Comparison of ENCODE assay signal across 13 cellular contexts in the genomic region with DNA sequence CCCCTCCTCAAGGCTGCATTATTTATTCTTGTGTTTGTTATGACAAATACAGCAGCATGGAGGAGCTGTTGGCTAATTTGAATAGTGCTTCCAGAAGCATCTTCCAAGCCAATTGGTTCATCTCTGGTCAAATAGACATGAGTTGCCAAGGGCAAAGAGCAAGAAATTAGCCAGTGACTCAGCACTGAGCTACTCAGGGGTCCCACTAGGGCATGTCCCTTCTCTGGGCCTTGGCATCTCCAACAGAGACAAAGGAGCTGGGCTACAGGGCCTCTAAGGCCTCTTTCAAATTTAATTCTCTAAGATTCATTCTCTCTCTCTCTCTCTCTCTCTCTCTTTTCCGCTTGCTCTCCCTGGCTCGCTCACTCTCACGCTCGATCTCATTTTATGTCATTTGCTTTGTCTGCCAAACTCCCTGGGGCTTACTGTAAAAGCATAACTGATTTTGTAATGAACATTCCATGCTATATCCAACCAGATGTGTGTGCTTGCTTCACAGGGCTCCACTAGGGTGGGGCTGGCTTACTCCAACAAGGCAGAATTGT.
A peak's percentile ranks its signal among the peaks of the same experiment; 100 is the strongest.
DNase-seq lines count a peak whose midpoint lies in the region; ATAC-seq and TF ChIP-seq lines count a peak whose summit lies in the region.
"Had no signal": no experiment of that assay in that cellular context is flagged by ENCODE, and none has a peak within 500 bp of the region (broad histone marks: within the 10 kb centered on the region; RNA-seq: fewer than 3 reads in every experiment).

No MANE protein-coding gene starts in this region.

- H3K4me3 ChIP-seq in SK-N-MC (peak overlapping the region; percentile 26; the same call in 1 of the 2 replicates), fibroblast of villous mesenchyme (ENCODE audit: low read depth, low read length) (no peak overlapping the region)
- H3K4me3 ChIP-seq: HAP-1, upper lobe of left lung had no signal

- H3K36me3 ChIP-seq in SK-N-MC (ENCODE audit: insufficient read depth, low read length): no peaks in the 10 kb centered on the region
- H3K36me3 ChIP-seq: HAP-1, upper lobe of left lung had no signal

- H3K27ac Mint-ChIP-seq in activated T-helper 17 cell treated with anti-CD3 and anti-CD28 coated beads, Interleukin-2, amount 50 U/mL, for 72 hours: no peak overlapping the region
- H3K27ac Mint-ChIP-seq: activated CD4-positive, alpha-beta memory T cell treated with anti-CD3 and anti-CD28 coated beads, Interleukin-2, amount 10 ng/mL, durations not matched to agents 7 days and 5 days; IgD-negative memory B cell had no signal

- ATAC-seq in HG02885 (IDR thresholded peaks at IDR 0.05; ENCODE audit: poor library complexity, unreplicated experiment): no peak
- ATAC-seq in activated T-helper 17 cell treated with anti-CD3 and anti-CD28 coated beads, Interleukin-2, amount 50 U/mL, for 72 hours (replicated peaks): no peak

- no peaks in the 10 kb centered on the region for H3K9me3 Mint-ChIP-seq in activated T-helper 17 cell treated with anti-CD3 and anti-CD28 coated beads, Interleukin-2, amount 50 U/mL, for 72 hours
- H3K9me3 Mint-ChIP-seq: activated CD4-positive, alpha-beta memory T cell treated with anti-CD3 and anti-CD28 coated beads, Interleukin-2, amount 10 ng/mL, durations not matched to agents 7 days and 5 days; IgD-negative memory B cell had no signal

- peak; percentile 34 for TF ChIP-seq CTCF in fibroblast of villous mesenchyme (IDR thresholded peaks at IDR 0.05; ENCODE audit: insufficient read depth, low read depth, low read length)

- DNase-seq in GM03348 (ENCODE audit: low spot score) (peak; percentile 72), SK-N-MC (ENCODE audit: low read depth, low spot score) (peak; percentile 65), fibroblast of villous mesenchyme (ENCODE audit: low read depth) (peak; percentile 85), renal cortical epithelial cell (ENCODE audit: low read depth) (peak; percentile 19), NCI-H345 (lab: John Stamatoyannopoulos, UW) (no peak)
- DNase-seq in activated naive CD4-positive, alpha-beta T cell treated with Interleukin-2 at 50 U/mL for 16 hours: no peak
- DNase-seq: activated CD4-positive, alpha-beta memory T cell treated with anti-CD3 and anti-CD28 coated beads, Interleukin-2, amount 10 ng/mL, durations not matched to agents 7 days and 5 days; RPMI8226; upper lobe of left lung had no signal

- H3K27me3 Mint-ChIP-seq in activated T-helper 17 cell treated with anti-CD3 and anti-CD28 coated beads, Interleukin-2, amount 50 U/mL, for 72 hours: no peaks in the 10 kb centered on the region
- H3K27me3 Mint-ChIP-seq: activated CD4-positive, alpha-beta memory T cell treated with anti-CD3 and anti-CD28 coated beads, Interleukin-2, amount 10 ng/mL, durations not matched to agents 7 days and 5 days had no signal

- H3K36me3 Mint-ChIP-seq in activated T-helper 17 cell treated with anti-CD3 and anti-CD28 coated beads, Interleukin-2, amount 50 U/mL, for 72 hours (ENCODE audit: low read depth): no peaks in the 10 kb centered on the region
- H3K36me3 Mint-ChIP-seq: IgD-negative memory B cell had no signal

- H3K27ac ChIP-seq in SK-N-MC: peak overlapping the region; percentile 86
- H3K27ac ChIP-seq: upper lobe of left lung had no signal

- no peaks in the 10 kb centered on the region for H3K4me1 Mint-ChIP-seq in activated T-helper 17 cell treated with anti-CD3 and anti-CD28 coated beads, Interleukin-2, amount 50 U/mL, for 72 hours
- H3K4me1 Mint-ChIP-seq: activated CD4-positive, alpha-beta memory T cell treated with anti-CD3 and anti-CD28 coated beads, Interleukin-2, amount 10 ng/mL, durations not matched to agents 7 days and 5 days had no signal

- no peak overlapping the region for H3K4me3 Mint-ChIP-seq in activated T-helper 17 cell treated with anti-CD3 and anti-CD28 coated beads, Interleukin-2, amount 50 U/mL, for 72 hours
- H3K4me3 Mint-ChIP-seq: activated CD4-positive, alpha-beta memory T cell treated with anti-CD3 and anti-CD28 coated beads, Interleukin-2, amount 10 ng/mL, durations not matched to agents 7 days and 5 days; IgD-negative memory B cell had no signal

- no peaks in the 10 kb centered on the region for H3K9me3 ChIP-seq in SK-N-MC (ENCODE audit: low read depth, low read length)
- H3K9me3 ChIP-seq: HAP-1, upper lobe of left lung had no signal

- no peak overlapping the region for H3K9ac ChIP-seq in SK-N-MC (ENCODE audit: insufficient read length)

Comparison
In these comparisons a context has a peak if more than half of its experiments do, and no peak if none do; other contexts are left out.
1. DNase-seq: peak in GM03348 (single experiment), SK-N-MC (single experiment), fibroblast of villous mesenchyme (single experiment) and renal cortical epithelial cell (single experiment); none in NCI-H345 (single experiment) and activated naive CD4-positive, alpha-beta T cell treated with Interleukin-2 at 50 U/mL for 16 hours (single experiment).